ENCODE assay signal across 9 cellular contexts in the genomic region with DNA sequence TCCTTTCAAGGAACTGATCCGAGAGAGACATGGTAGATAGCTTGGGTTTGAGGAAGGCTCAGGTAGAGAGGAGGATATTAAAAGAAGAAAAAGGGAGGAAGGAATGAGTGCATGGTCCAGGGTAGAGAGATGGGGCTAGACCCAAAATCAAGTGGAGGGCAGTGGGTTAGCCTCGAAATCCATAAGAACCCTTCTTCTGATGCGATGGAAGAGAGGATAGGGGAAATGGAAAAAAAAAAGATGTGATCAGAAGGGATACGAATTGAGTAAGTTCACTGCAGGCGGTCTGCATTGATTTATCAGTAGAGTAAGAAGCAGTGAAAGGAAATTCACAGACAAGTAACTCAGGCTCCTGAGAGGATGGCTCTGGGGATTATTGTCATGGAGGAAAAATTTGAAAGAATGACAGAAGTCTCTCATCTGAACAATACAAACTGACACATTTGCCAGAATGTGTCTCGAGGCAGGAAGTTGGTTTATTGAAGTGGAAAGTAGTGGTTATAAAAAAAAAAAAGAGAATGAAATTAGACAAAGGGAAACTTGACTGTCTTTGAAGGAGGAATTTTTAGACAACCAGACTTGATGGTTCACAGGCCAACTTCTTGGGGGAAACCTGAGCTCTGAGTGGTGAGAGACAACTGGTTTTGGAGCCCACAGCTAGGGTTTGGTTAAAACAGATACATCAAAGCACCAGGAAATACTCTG. TPM values are rescaled to one million over a fixed set of nuclear protein-coding genes. Genes with fewer than 3 reads are reported as not detected.
DNase-seq lines count a peak whose midpoint lies in the region; ATAC-seq, FAIRE-seq and TF ChIP-seq lines count a peak whose summit lies in the region.
"Had no signal": no experiment of that assay in that cellular context is flagged by ENCODE, and none has a peak within 500 bp of the region (broad histone marks: within the 10 kb centered on the region; RNA-seq: fewer than 3 reads in every experiment).

No MANE protein-coding gene starts in this region.

- H3K9ac ChIP-seq in GM12878 (ENCODE audit: control insufficient read depth, insufficient read depth, low read length), result peak overlapping the region; percentile 55; the same call in 1 of the 2 replicates

- peak; percentile 9; the same call in 1 of the 2 replicates for TF ChIP-seq RAD21 in GM12878 (IDR thresholded peaks at IDR 0.05; ENCODE audit: insufficient read depth, low read depth, low read length)

- no peaks in the 10 kb centered on the region for H3K36me3 ChIP-seq in CD4-positive, alpha-beta memory T cell (ENCODE audit: insufficient read depth, low read length)
- H3K36me3 ChIP-seq in GM12878 (ENCODE audit: control insufficient read depth in 2 of 2, insufficient read depth in 2 of 2, low read length in 1 of 2), result no peaks in the 10 kb centered on the region

- no TSS peak for BruUV-seq in GM12878 (replicated peaks; lab: Mats Ljungman, UMichigan)

- peak overlapping the region; percentile 10; the same call in 1 of the 2 replicates for H2AFZ ChIP-seq in GM12878 (ENCODE audit: control insufficient read depth, low read depth, low read length)

- TF ChIP-seq EP300 in GM12878 (IDR thresholded peaks at IDR 0.05; ENCODE audit: borderline replicate concordance in 1 of 2, control insufficient read depth in 1 of 2, low read depth in 2 of 2, low read length in 2 of 2), result no peak

- no peak for TF ChIP-seq POLR2A in GM12878 (IDR thresholded peaks at IDR 0.05; ENCODE audit: low read depth, low read length)

- 37% methylated on average over 6 of the region's 6 CpGs for WGBS in GM12878 (ENCODE audit: insufficient coverage, insufficient replicate concordance, low lambda C conversion rate, missing lambda C conversion rate)

- no peak overlapping the region for H3K27ac ChIP-seq in CD4-positive, alpha-beta memory T cell (ENCODE audit: low read depth, low read length)
- peak overlapping the region; percentile 78 for H3K27ac ChIP-seq in GM12878 (ENCODE audit: control insufficient read depth, insufficient read depth)
- H3K27ac ChIP-seq: VCaP had no signal

- H3K4me1 ChIP-seq in CD4-positive, alpha-beta memory T cell (ENCODE audit: insufficient read depth, low read length), result peaks cover 14% of the 10 kb centered on the region
- H3K4me1 ChIP-seq in GM12878 (ENCODE audit: control insufficient read depth, insufficient read depth, low read length), result peaks cover 62% of the 10 kb centered on the region

- peak overlapping the region; percentile 88 for H3K4me2 ChIP-seq in GM12878 (ENCODE audit: control insufficient read depth, insufficient read depth)

- POLR2A ChIA-PET in CD4-positive, alpha-beta memory T cell (lab: Charles Lee; ENCODE audit: partially characterized antibody), result no interaction called here
- POLR2A ChIA-PET in GM12878 (lab: Charles Lee), result interaction anchor here (1.1 kb wide), 1 partner anchor 203 kb away, joined by 4 read pairs; no protein-coding TSS in a partner anchor

- peaks cover 14 to 20% (median 17%) of the 10 kb centered on the region in 4 donors for H3K4me1 Mint-ChIP-seq in CD4-positive, alpha-beta memory T cell

- no peak for TF ChIP-seq CTCF in GM12878 (IDR thresholded peaks at IDR 0.05 in 2 of 3, conservative IDR thresholded peaks at IDR 0.05 in 1 of 3; ENCODE audit: control insufficient read depth in 2 of 3, extremely low read depth in 1 of 3, insufficient read depth in 1 of 3, low read depth in 3 of 3, low read length in 3 of 3)

- intact Hi-C loops in CD4-positive, alpha-beta memory T cell (cut with micrococcal nuclease), result loop anchor here (1.0 kb wide), 1 partner anchor 10 kb away; the partner anchor contains the start of gene PPFIBP1
- intact Hi-C loops in GM12878 (cut with micrococcal nuclease; ENCODE audit: unreplicated experiment), result loop anchor here (1.0 to 5.0 kb wide), 3 partner anchors 36 to 168 kb away; no protein-coding TSS in a partner anchor

- ATAC-seq in GM19351 (IDR thresholded peaks at IDR 0.05; ENCODE audit: unreplicated experiment) (peak; percentile 47), HG03460 (IDR thresholded peaks at IDR 0.05; ENCODE audit: unreplicated experiment) (peak; percentile 63), GM12878 (peak; percentile 77), HG02571 (IDR thresholded peaks at IDR 0.05; ENCODE audit: unreplicated experiment) (no peak)

- no peaks in the 10 kb centered on the region for H3K9me3 ChIP-seq in CD4-positive, alpha-beta memory T cell (ENCODE audit: control insufficient read depth in 1 of 2, low read length in 2 of 2)
- H3K9me3 ChIP-seq in GM12878 (replicated peaks; ENCODE audit: control insufficient read depth, insufficient read depth, low read length), result no peaks in the 10 kb centered on the region; the same call in 2 of the 3 replicates

- no peak overlapping the region for H3K4me3 ChIP-seq in CD4-positive, alpha-beta memory T cell (ENCODE audit: low read length in 2 of 2)
- peak overlapping the region; percentile 27; the same call in 1 of the 2 replicates for H3K4me3 ChIP-seq in GM12878

- H3K36me3 Mint-ChIP-seq in CD4-positive, alpha-beta memory T cell, result no peaks in the 10 kb centered on the region

- no peaks in the 10 kb centered on the region for H4K20me1 ChIP-seq in GM12878 (ENCODE audit: control insufficient read depth, insufficient read depth)

- peak in 3 of 5 donors; percentile 16 to 37 (median 29) for DNase-seq in CD4-positive, alpha-beta memory T cell
- DNase-seq in GM12878 (ENCODE audit: low read depth, low spot score) (peak; percentile 86), NCI-H446 (lab: John Stamatoyannopoulos, UW) (no peak), NOMO-1 (lab: John Stamatoyannopoulos, UW; ENCODE audit: unreplicated experiment in 2 of 2) (no peak), NCI-H226 (no peak)

- SMC1A ChIA-PET in GM12878 (lab: Charles Lee; ENCODE audit: uncharacterized antibody, unreplicated experiment), result interaction anchor here (0.6 to 2.3 kb wide), 7 partner anchors 10 to 201 kb away, joined by 3 to 11 read pairs (median 4); no protein-coding TSS in a partner anchor

- peak; percentile 31 for FAIRE-seq in GM12878 (lab: Jason Lieb, UNC)

- RAD21 ChIA-PET in GM12878 (lab: Charles Lee; ENCODE audit: unreplicated experiment), result interaction anchor here (0.7 to 1.2 kb wide), 2 partner anchors 10 to 13 kb away, joined by 3 to 4 read pairs; partner anchors contain the start of gene PPFIBP1

- H3K79me2 ChIP-seq in GM12878 (ENCODE audit: control insufficient read depth, insufficient read depth, low read length), result peaks cover 35% of the 10 kb centered on the region

- H3K9me3 Mint-ChIP-seq in CD4-positive, alpha-beta memory T cell, result no peaks in the 10 kb centered on the region

- H3K4me3 Mint-ChIP-seq in CD4-positive, alpha-beta memory T cell, result peak overlapping the region in 5 of 8 donors; percentile 5 to 45 (median 30)

- in situ Hi-C loops in GM12878 (cut with MboI), result no loop called here

- H3K27ac Mint-ChIP-seq in CD4-positive, alpha-beta memory T cell, result peak overlapping the region in 5 of 7 donors; percentile 42 to 58 (median 45)

- CTCF ChIA-PET in CD4-positive, alpha-beta memory T cell (lab: Charles Lee; ENCODE audit: partially characterized antibody), result interaction anchor here (1.0 kb wide), 1 partner anchor 100 kb away, joined by 3 read pairs; no protein-coding TSS in a partner anchor
- CTCF ChIA-PET in GM12878 (lab: Yijun Ruan, JAX), result interaction anchor here (0.7 kb wide), 2 partner anchors 119 to 268 kb away, joined by 3 to 4 read pairs; no protein-coding TSS in a partner anchor

- no peaks in the 10 kb centered on the region for H3K27me3 Mint-ChIP-seq in CD4-positive, alpha-beta memory T cell

- no peaks in the 10 kb centered on the region for H3K27me3 ChIP-seq in CD4-positive, alpha-beta memory T cell (ENCODE audit: insufficient read depth, low read length)
- no peaks in the 10 kb centered on the region for H3K27me3 ChIP-seq in GM12878 (replicated peaks in 1 of 2; ENCODE audit: control insufficient read depth in 2 of 2, insufficient read depth in 2 of 2, low read length in 1 of 2)

TF ChIP-seq in GM12878, 131 proteins besides CTCF, POLR2A, EP300 and RAD21 (continues in another document):
- no peak for TF ChIP-seq TBL1XR1 (IDR thresholded peaks at IDR 0.05; ENCODE audit: low read depth, low read length)
- TF ChIP-seq BCLAF1 (IDR thresholded peaks at IDR 0.05), result no peak

RNA-seq across cellular contexts. Expression of gene PPFIBP1, which starts 10.2 kb away (rescaled TPM):
- 1 to 10 TPM; 5.2 to 6.5 TPM for total RNA-seq in CD4-positive, alpha-beta memory T cell
- polyA plus RNA-seq in CD4-positive, alpha-beta memory T cell, result 1 to 10 TPM; 2.1 to 2.3 TPM
- 239 and 251 TPM in 2 replicates for total RNA-seq in GM12878 (2013; cell fraction: nucleolus; rRNA removed)
- total RNA-seq in GM12878 (2014; rRNA removed), result 3.8 and 4.7 TPM in 2 replicates
- total RNA-seq in GM12878 (2014; rRNA removed; fragmentation: Illumina TruSeq; extraction: Trizol), result 2.6 and 3.8 TPM in 2 replicates
- total RNA-seq in GM12878 (2021), result 3.8 and 4.2 TPM in 2 replicates
- 10.0 TPM for polyA plus RNA-seq in GM12878 (2011; ENCODE audit: low read depth)
- 7.8 and 9.4 TPM in 2 replicates for polyA plus RNA-seq in GM12878 (2011; rRNA removed)
- polyA plus RNA-seq in GM12878 (2011; cell fraction: cytosol; rRNA removed), result 3.5 and 3.6 TPM in 2 replicates
- polyA plus RNA-seq in GM12878 (2011; cell fraction: nucleus; rRNA removed), result 9.8 and 10.8 TPM in 2 replicates
- polyA plus RNA-seq in GM12878 (2012), result 11.3 and 22.7 TPM in 2 replicates
- polyA plus RNA-seq in GM12878 (2014; fragmentation: Illumina TruSeq; extraction: Trizol), result 3.5 and 4.7 TPM in 2 replicates
- polyA plus RNA-seq in GM12878 (2014; fragmentation: Nextera tagmentation; extraction: Ambion mirVana), result under 1 TPM; 0.47 to 0.55 TPM
- 1.9 and 2.8 TPM in 2 replicates for polyA plus RNA-seq in GM12878 (2014; rRNA removed)
- 1 to 10 TPM; 4.7 to 6.8 TPM for polyA plus RNA-seq in GM12878 (2016; fragmentation: Nextera tagmentation; extraction: Ambion mirVana)
- 12.4 and 14.4 TPM in 2 replicates for polyA minus RNA-seq in GM12878 (2011; rRNA and poly(A)+ RNA removed)
- polyA minus RNA-seq in GM12878 (2011; cell fraction: cytosol; rRNA and poly(A)+ RNA removed), result 3.6 TPM in 2 replicates
- 10.6 and 12.5 TPM in 2 replicates for polyA minus RNA-seq in GM12878 (2011; cell fraction: nucleus; rRNA and poly(A)+ RNA removed)

Comparison
In these comparisons a context has a peak if more than half of its experiments do, and no peak if none do; other contexts are left out.
1. DNase-seq: peak in CD4-positive, alpha-beta memory T cell (3 of 5) and GM12878 (single experiment); none in NCI-H446 (0 of 2), NOMO-1 (0 of 2) and NCI-H226 (single experiment).